Comparison of ENCODE assay signal across 22 cellular contexts in genomic region chr14:91327661-91328312, GRCh38.
DNase-seq lines count a peak whose midpoint lies in the region; ATAC-seq and TF ChIP-seq lines count a peak whose summit lies in the region.
"Had no signal": no experiment of that assay in that cellular context is flagged by ENCODE, and none has a peak within 500 bp of the region (broad histone marks: within the 10 kb centered on the region; RNA-seq: fewer than 3 reads in every experiment).

No MANE protein-coding gene starts in this region.

- ATAC-seq in activated naive CD8-positive, alpha-beta T cell treated with anti-CD3 and anti-CD28 coated beads, Interleukin-2, amount 50 U/mL, for 24 hours, result no peak
- no peak for ATAC-seq in GM21528 (IDR thresholded peaks at IDR 0.05; ENCODE audit: low FRiP score, unreplicated experiment)
- ATAC-seq: gastroesophageal sphincter, GM12878 had no signal

- no peak for DNase-seq in T-helper 2 cell treated with Interferon-gamma antibody and Interleukin-4, amounts not matched to agents 5 μg/mL and 100 μg/mL, for 36 hours (ENCODE audit: low spot score)
- DNase-seq in T-helper 2 cell (no peak), neural progenitor cell (ENCODE audit: low spot score) (no peak), mesothelial cell of epicardium (ENCODE audit: low spot score in 2 of 2, unreplicated experiment in 2 of 2) (no peak), NCI-H748 treated with DMSO at 0.1 percent for 48 hours (lab: John Stamatoyannopoulos, UW) (no peak)
- DNase-seq in activated naive CD8-positive, alpha-beta T cell treated with anti-CD3 and anti-CD28 coated beads, Interleukin-2, amount 50 U/mL, for 24 hours, result no peak
- DNase-seq: activated CD4-positive, CD25-positive, alpha-beta regulatory T cell; activated T-cell treated with anti-CD3 and anti-CD28 coated beads, Interleukin-2, amount 50 U/mL, for 1 hour; anterior cingulate cortex; colonic mucosa; MG63; NCI-H187; NCI-H510A; occipital lobe; sigmoid colon; stimulated activated CD4-positive, alpha-beta T cell treated with anti-CD3 and anti-CD28 coated beads, Interleukin-4, amount 100 ng/mL, for 1 hour; stimulated activated CD8-positive, alpha-beta memory T cell treated with anti-CD3 and anti-CD28 coated beads, Interleukin-4, amount 100 ng/mL, for 48 hours had no signal

- H4K20me1 ChIP-seq in neural progenitor cell (ENCODE audit: low read depth), result peaks cover 5% of the 10 kb centered on the region

- no peaks in the 10 kb centered on the region for H3K9me3 ChIP-seq in HEK293 (ENCODE audit: control insufficient read depth, insufficient read depth, low read depth, low read length)
- H3K9me3 ChIP-seq in neural progenitor cell (ENCODE audit: low read depth), result no peaks in the 10 kb centered on the region
- H3K9me3 ChIP-seq: colonic mucosa, gastroesophageal sphincter, MG63, sigmoid colon had no signal

- peaks cover 3 to 10% of the 10 kb centered on the region in 2 experiments; a peak in 2 of 3 replicates for H3K36me3 ChIP-seq in HEK293 (ENCODE audit: control insufficient read depth in 2 of 2, insufficient read depth in 1 of 2, low read length in 2 of 2)
- H3K36me3 ChIP-seq in neural progenitor cell, result no peaks in the 10 kb centered on the region
- H3K36me3 ChIP-seq: colonic mucosa, gastroesophageal sphincter, MG63, sigmoid colon had no signal

- no peak overlapping the region for H3K4me2 ChIP-seq in neural progenitor cell

- peaks cover 70% of the 10 kb centered on the region for H3K4me1 Mint-ChIP-seq in T-helper 2 cell treated with Interferon-gamma antibody and Interleukin-4, amounts not matched to agents 5 μg/mL and 100 μg/mL, for 36 hours (ENCODE audit: low read depth)
- peaks cover 98% of the 10 kb centered on the region for H3K4me1 Mint-ChIP-seq in activated naive CD8-positive, alpha-beta T cell treated with anti-CD3 and anti-CD28 coated beads, Interleukin-2, amount 50 U/mL, for 24 hours
- H3K4me1 Mint-ChIP-seq in neural progenitor cell (peaks cover 39% of the 10 kb centered on the region), mesothelial cell of epicardium (peaks cover 36% of the 10 kb centered on the region)

- POLR2A ChIA-PET in HEK293 (lab: Yijun Ruan, JAX), result no interaction called here

- H3K9ac ChIP-seq in neural progenitor cell, result no peak overlapping the region

- peaks cover 10% of the 10 kb centered on the region for H3F3A ChIP-seq in neural progenitor cell (ENCODE audit: low read depth)

- H3K79me2 ChIP-seq in neural progenitor cell (ENCODE audit: low read depth), result no peaks in the 10 kb centered on the region

- H3K27ac ChIP-seq in HEK293 (ENCODE audit: extremely low read depth, low read depth, low read length), result no peak overlapping the region
- no peak overlapping the region for H3K27ac ChIP-seq in neural progenitor cell
- H3K27ac ChIP-seq: colonic mucosa, sigmoid colon had no signal

- TF ChIP-seq CTCF in HEK293 (tag by site-specific recombination; IDR thresholded peaks at IDR 0.05), result no peak
- no peak for TF ChIP-seq CTCF in neural progenitor cell (IDR thresholded peaks at IDR 0.05)
- no peak for TF ChIP-seq CTCF in mesothelial cell of epicardium (IDR thresholded peaks at IDR 0.05; ENCODE audit: unreplicated experiment)

- peaks cover 65% of the 10 kb centered on the region for H3K36me3 Mint-ChIP-seq in T-helper 2 cell treated with Interferon-gamma antibody and Interleukin-4, amounts not matched to agents 5 μg/mL and 100 μg/mL, for 36 hours (ENCODE audit: low read depth)
- peaks cover 46% of the 10 kb centered on the region for H3K36me3 Mint-ChIP-seq in activated naive CD8-positive, alpha-beta T cell treated with anti-CD3 and anti-CD28 coated beads, Interleukin-2, amount 50 U/mL, for 24 hours (ENCODE audit: low read depth)
- peaks cover 20% of the 10 kb centered on the region for H3K36me3 Mint-ChIP-seq in neural progenitor cell
- no peaks in the 10 kb centered on the region for H3K36me3 Mint-ChIP-seq in mesothelial cell of epicardium

- no peak overlapping the region for H3K4me3 ChIP-seq in HEK293 (ENCODE audit: low read depth, low read length)
- H3K4me3 ChIP-seq in neural progenitor cell, result no peak overlapping the region
- H3K4me3 ChIP-seq: colonic mucosa, gastroesophageal sphincter, GM12878, lung, MG63, sigmoid colon had no signal

- peak overlapping the region; percentile 53 for H3K27ac Mint-ChIP-seq in T-helper 2 cell treated with Interferon-gamma antibody and Interleukin-4, amounts not matched to agents 5 μg/mL and 100 μg/mL, for 36 hours
- H3K27ac Mint-ChIP-seq in activated naive CD8-positive, alpha-beta T cell treated with anti-CD3 and anti-CD28 coated beads, Interleukin-2, amount 50 U/mL, for 24 hours, result peak overlapping the region; percentile 20
- peak overlapping the region; percentile 34 for H3K27ac Mint-ChIP-seq in neural progenitor cell
- H3K27ac Mint-ChIP-seq in mesothelial cell of epicardium, result no peak overlapping the region

- H3K4me3 Mint-ChIP-seq in T-helper 2 cell treated with Interferon-gamma antibody and Interleukin-4, amounts not matched to agents 5 μg/mL and 100 μg/mL, for 36 hours, result no peak overlapping the region
- no peak overlapping the region for H3K4me3 Mint-ChIP-seq in activated naive CD8-positive, alpha-beta T cell treated with anti-CD3 and anti-CD28 coated beads, Interleukin-2, amount 50 U/mL, for 24 hours
- H3K4me3 Mint-ChIP-seq in neural progenitor cell (no peak overlapping the region), mesothelial cell of epicardium (no peak overlapping the region)

- CTCF ChIA-PET in HEK293 (lab: Yijun Ruan, JAX), result interaction anchor here (1.0 kb wide), 1 partner anchor 565 kb away, joined by 3 read pairs; no protein-coding TSS in a partner anchor

- H3K27me3 ChIP-seq in neural progenitor cell, result no peaks in the 10 kb centered on the region
- H3K27me3 ChIP-seq: colonic mucosa, MG63, sigmoid colon had no signal

- no peaks in the 10 kb centered on the region for H3K27me3 Mint-ChIP-seq in T-helper 2 cell treated with Interferon-gamma antibody and Interleukin-4, amounts not matched to agents 5 μg/mL and 100 μg/mL, for 36 hours (ENCODE audit: low read depth)
- H3K27me3 Mint-ChIP-seq in activated naive CD8-positive, alpha-beta T cell treated with anti-CD3 and anti-CD28 coated beads, Interleukin-2, amount 50 U/mL, for 24 hours, result no peaks in the 10 kb centered on the region
- H3K27me3 Mint-ChIP-seq in neural progenitor cell (ENCODE audit: insufficient read depth, low read depth) (peaks cover 4% of the 10 kb centered on the region), mesothelial cell of epicardium (ENCODE audit: low read depth) (peaks cover 9% of the 10 kb centered on the region)

- no peak overlapping the region for H2AFZ ChIP-seq in neural progenitor cell (replicated peaks)

- no peaks in the 10 kb centered on the region; the same call in 1 of the 2 replicates for H3K4me1 ChIP-seq in HEK293 (ENCODE audit: control insufficient read depth, insufficient read depth, low read length)
- peaks cover 5% of the 10 kb centered on the region for H3K4me1 ChIP-seq in neural progenitor cell

- no peaks in the 10 kb centered on the region for H3K9me3 Mint-ChIP-seq in T-helper 2 cell treated with Interferon-gamma antibody and Interleukin-4, amounts not matched to agents 5 μg/mL and 100 μg/mL, for 36 hours
- H3K9me3 Mint-ChIP-seq in activated naive CD8-positive, alpha-beta T cell treated with anti-CD3 and anti-CD28 coated beads, Interleukin-2, amount 50 U/mL, for 24 hours, result no peaks in the 10 kb centered on the region
- H3K9me3 Mint-ChIP-seq in neural progenitor cell, result no peaks in the 10 kb centered on the region
- no peaks in the 10 kb centered on the region for H3K9me3 Mint-ChIP-seq in mesothelial cell of epicardium

TF ChIP-seq in HEK293, 187 proteins besides CTCF, POLR2A, EP300 and RAD21:
- peak; percentile 53; the same call in 1 of the 2 replicates for TF ChIP-seq ZIC2 (tag by site-specific recombination; IDR thresholded peaks at IDR 0.05)
- no peak for TF ChIP-seq ZNF2 (tag by site-specific recombination; IDR thresholded peaks at IDR 0.05)
- TF ChIP-seq ZNF792 (tag by site-specific recombination; IDR thresholded peaks at IDR 0.05), result no peak
- peak; percentile 73 for TF ChIP-seq ZFP3 (tag by site-specific recombination; IDR thresholded peaks at IDR 0.05; ENCODE audit: low read depth)
- no peak for TF ChIP-seq ZNF214 (tag by site-specific recombination; IDR thresholded peaks at IDR 0.05; ENCODE audit: borderline replicate concordance)
